8 cellular contexts compared by ENCODE assay signal in genomic region chr5:132423443-132423898, GRCh38. TPM values are rescaled to one million over a fixed set of nuclear protein-coding genes. Genes with fewer than 3 reads are reported as not detected.
DNase-seq lines count a peak whose midpoint lies in the region; ATAC-seq and TF ChIP-seq lines count a peak whose summit lies in the region.
"Had no signal": no experiment of that assay in that cellular context is flagged by ENCODE, and none has a peak within 500 bp of the region (broad histone marks: within the 10 kb centered on the region; RNA-seq: fewer than 3 reads in every experiment).

No MANE protein-coding gene starts in this region.

- H4K20me1 ChIP-seq in GM23338 (replicated peaks; ENCODE audit: insufficient read depth) (no peaks in the 10 kb centered on the region), fibroblast of lung (ENCODE audit: control insufficient read depth, extremely low read depth, insufficient read depth, low read length) (no peaks in the 10 kb centered on the region)

- H3K4me1 ChIP-seq in GM23338 (ENCODE audit: insufficient read depth) = peaks cover 7% of the 10 kb centered on the region
- peaks cover 81% of the 10 kb centered on the region for H3K4me1 ChIP-seq in SJSA1 (replicated peaks)
- peaks cover 70% of the 10 kb centered on the region for H3K4me1 ChIP-seq in fibroblast of lung (ENCODE audit: control insufficient read depth, extremely low read depth, insufficient read depth, low read length)
- H3K4me1 ChIP-seq in spleen = peaks cover 95 to 100% (median 100%) of the 10 kb centered on the region in 6 donors
- H3K4me1 ChIP-seq in uterus = peaks cover 26 to 39% of the 10 kb centered on the region in 2 donors

- H2AFZ ChIP-seq in GM23338 (0 out of 2 replicates have a peak overlapping the region, but pooled peaks have one; percentile 3), fibroblast of lung (ENCODE audit: low read length) (no peak overlapping the region)

- H3K27me3 Mint-ChIP-seq in GM23338 (ENCODE audit: insufficient read depth, low read depth, poor library complexity) = peaks cover 3% of the 10 kb centered on the region

- no peak for TF ChIP-seq CTCF in GM23338 (conservative IDR thresholded peaks at IDR 0.05; ENCODE audit: low read depth in 2 of 2)
- TF ChIP-seq CTCF in fibroblast of lung (conservative IDR thresholded peaks at IDR 0.05 in 1 of 2, IDR thresholded peaks at IDR 0.05 in 1 of 2; ENCODE audit: low read depth in 1 of 2, low read length in 2 of 2) = no peak
- TF ChIP-seq CTCF in spleen (IDR thresholded peaks at IDR 0.05 in 8 of 11, conservative IDR thresholded peaks at IDR 0.05 in 3 of 11) = no peak
- no peak for TF ChIP-seq CTCF in uterus (IDR thresholded peaks at IDR 0.05)

- no peaks in the 10 kb centered on the region for H3K9me3 Mint-ChIP-seq in GM23338

- H3F3A ChIP-seq in GM23338 (replicated peaks; ENCODE audit: low read depth) = no peaks in the 10 kb centered on the region

- H3K36me3 ChIP-seq in GM23338 (ENCODE audit: insufficient read depth) (no peaks in the 10 kb centered on the region), SJSA1 (no peaks in the 10 kb centered on the region; the same call in 1 of the 2 replicates), fibroblast of lung (ENCODE audit: control insufficient read depth, insufficient read depth, low read length) (no peaks in the 10 kb centered on the region), spleen (peaks cover 0 to 55% (median 0%) of the 10 kb centered on the region in 6 donors), uterus (no peaks in the 10 kb centered on the region)

- H3K27me3 ChIP-seq in GM23338 (ENCODE audit: insufficient read depth) (no peaks in the 10 kb centered on the region), SJSA1 (replicated peaks) (no peaks in the 10 kb centered on the region), fibroblast of lung (ENCODE audit: control insufficient read depth, insufficient read depth, low read length) (no peaks in the 10 kb centered on the region), spleen (replicated peaks in 1 of 7) (no peaks in the 10 kb centered on the region), uterus (no peaks in the 10 kb centered on the region)

- H3K9me2 ChIP-seq in GM23338 (ENCODE audit: insufficient read depth) = no peaks in the 10 kb centered on the region

- H3K4me3 Mint-ChIP-seq in GM23338 = no peak overlapping the region

- H3K27ac Mint-ChIP-seq in GM23338 = no peak overlapping the region

- peaks cover 32% of the 10 kb centered on the region for H3K4me1 Mint-ChIP-seq in GM23338

- TF ChIP-seq POLR2A in spleen (IDR thresholded peaks at IDR 0.05) (no peak), uterus (IDR thresholded peaks at IDR 0.05) (no peak)

- no peaks in the 10 kb centered on the region for H3K36me3 Mint-ChIP-seq in GM23338 (ENCODE audit: low read depth)

- ATAC-seq in GM23338 = no peak

- no peak for DNase-seq in GM23338 (ENCODE audit: low spot score)
- DNase-seq in SJSA1 (ENCODE audit: low read depth in 1 of 2, low spot score in 2 of 2) = no peak
- no peak for DNase-seq in fibroblast of lung (ENCODE audit: low read depth in 2 of 2)
- DNase-seq in spleen = peak; percentile 56
- DNase-seq in anterior cingulate cortex (lab: John Stamatoyannopoulos, UW) = no peak
- no peak for DNase-seq in NCI-H524 (lab: John Stamatoyannopoulos, UW)
- no peak for DNase-seq in uterus
- DNase-seq: central memory CD4-positive, alpha-beta T cell had no signal

- H3K27ac ChIP-seq in GM23338 (ENCODE audit: low read depth) (no peak overlapping the region), SJSA1 (peak overlapping the region; percentile 20), fibroblast of lung (ENCODE audit: insufficient read depth, low read length) (peak overlapping the region; percentile 48), spleen (peak overlapping the region; percentile 64 to 99 (median 96)), uterus (peak overlapping the region in 1 of 2 donors; percentile 12)

- H3K79me2 ChIP-seq in GM23338 (replicated peaks; ENCODE audit: insufficient read depth) (no peaks in the 10 kb centered on the region), fibroblast of lung (ENCODE audit: control insufficient read depth, insufficient read depth, low read length) (peaks cover 19% of the 10 kb centered on the region)

- no peak overlapping the region for H3K4me2 ChIP-seq in GM23338
- no peak overlapping the region for H3K4me2 ChIP-seq in fibroblast of lung (ENCODE audit: extremely low read depth, insufficient read depth, low read length)

- H3K9ac ChIP-seq in fibroblast of lung (ENCODE audit: insufficient read depth, low read length) = no peak overlapping the region

- H3K4me3 ChIP-seq in GM23338 = no peak overlapping the region
- no peak overlapping the region for H3K4me3 ChIP-seq in SJSA1
- no peak overlapping the region for H3K4me3 ChIP-seq in fibroblast of lung (replicated peaks in 1 of 4; ENCODE audit: control extremely low read depth in 1 of 4, insufficient read depth in 1 of 4, low read depth in 3 of 4, low read length in 4 of 4)
- H3K4me3 ChIP-seq in spleen = peak overlapping the region in 2 of 8 donors; percentile 2 to 63
- H3K4me3 ChIP-seq in uterus = no peak overlapping the region

- no peaks in the 10 kb centered on the region for H3K9me3 ChIP-seq in SJSA1 (replicated peaks)
- no peaks in the 10 kb centered on the region for H3K9me3 ChIP-seq in fibroblast of lung (ENCODE audit: control insufficient read depth, insufficient read depth, low read depth, low read length)
- H3K9me3 ChIP-seq in spleen = no peaks in the 10 kb centered on the region
- no peaks in the 10 kb centered on the region for H3K9me3 ChIP-seq in uterus

- intact Hi-C loops in spleen (cut with DNase I; ENCODE audit: low total_unique reads) = no loop called here
- intact Hi-C loops in uterus (cut with DNase I; ENCODE audit: low total_unique reads) = loop anchor here (5.0 kb wide), 1 partner anchor 64 kb away; no protein-coding TSS in a partner anchor

- WGBS in spleen, 5 donors = 82 to 90% (median 85%) methylated on average over 3 of the region's 3 CpGs

TF ChIP-seq in GM23338, 12 proteins besides CTCF, POLR2A, EP300 and RAD21:
- no peak for TF ChIP-seq JUNB (IDR thresholded peaks at IDR 0.05; ENCODE audit: unreplicated experiment)
- no peak for TF ChIP-seq ZNF114 (CRISPR knock-in tag; IDR thresholded peaks at IDR 0.05)
TF ChIP-seq in GM23338: peak in this region for 0.

RNA-seq across cellular contexts. Expression of gene SLC22A5, which starts 54.0 kb away (rescaled TPM):
- total RNA-seq in GM23338 (2014; rRNA removed; shearing (Covaris generic)) = 2.4 and 4.8 TPM in 2 replicates
- polyA plus RNA-seq in GM23338 (2016; fragmentation: Nextera tagmentation; extraction: Ambion mirVana) (1.7 and 1.9 TPM in 2 replicates), fibroblast of lung (3.4 and 8.2 TPM in 2 replicates), spleen (1 to 10 TPM; 2.4 to 2.9 (median 2.6) TPM)
- 2.4 and 3.5 TPM in 2 replicates for total RNA-seq in SJSA1 (2014; rRNA removed; shearing (Covaris generic))
- total RNA-seq in fibroblast of lung (7.7 and 8.8 TPM in 2 replicates), spleen (1 to 10 TPM; 5.3 to 9.2 (median 7.6) TPM), uterus (10 to 100 TPM in 2 of 4 donors, 1 to 10 TPM in 2; 2.0 to 18.9 (median 10.0) TPM)
- polyA plus RNA-seq in fibroblast of lung (2012) = 2.1 and 3.3 TPM in 2 replicates
- 35.8 and 42.9 TPM in 2 replicates for polyA minus RNA-seq in fibroblast of lung (ENCODE audit: low replicate concordance)
